In the genomic region with DNA sequence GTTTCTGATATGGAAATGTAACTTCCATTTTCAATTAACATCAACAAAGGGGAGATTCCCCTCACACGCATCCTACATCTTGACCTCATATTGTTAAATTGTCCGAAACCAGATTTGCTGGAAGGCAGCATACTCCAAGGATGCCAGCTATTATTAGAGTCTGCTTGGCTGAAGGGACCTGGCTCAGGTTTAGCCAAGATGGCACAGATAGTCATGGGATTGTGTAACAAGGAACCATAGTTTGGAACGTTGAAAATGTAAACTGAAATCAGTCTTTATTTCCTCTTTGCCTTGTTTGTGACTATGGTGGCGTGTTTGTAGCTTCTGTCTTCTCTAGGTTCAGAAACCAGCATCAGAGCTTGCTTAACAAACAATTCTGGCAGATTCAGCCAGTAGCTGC, we compare ENCODE assay signal across 16 cellular contexts. TPM values are rescaled to one million over a fixed set of nuclear protein-coding genes. Genes with fewer than 3 reads are reported as not detected.
DNase-seq lines count a peak whose midpoint lies in the region; ATAC-seq, FAIRE-seq and TF ChIP-seq lines count a peak whose summit lies in the region.
"Had no signal": no experiment of that assay in that cellular context is flagged by ENCODE, and none has a peak within 500 bp of the region (broad histone marks: within the 10 kb centered on the region; RNA-seq: fewer than 3 reads in every experiment).

No MANE protein-coding gene starts in this region.

- no peak overlapping the region for H3K4me3 Mint-ChIP-seq in MCF 10A (ENCODE audit: unreplicated experiment)
- H3K4me3 Mint-ChIP-seq in T-cell = peak overlapping the region; percentile 47 to 66 (median 48)

- H3K36me3 Mint-ChIP-seq in MCF 10A (ENCODE audit: insufficient read depth, unreplicated experiment) (peaks cover 6% of the 10 kb centered on the region), T-cell (no peaks in the 10 kb centered on the region)
- H3K36me3 Mint-ChIP-seq: naive B cell had no signal

- H3K27me3 Mint-ChIP-seq in MCF 10A (ENCODE audit: insufficient read depth, unreplicated experiment) (no peaks in the 10 kb centered on the region), T-cell (no peaks in the 10 kb centered on the region)

- H3K27ac Mint-ChIP-seq in MCF 10A (ENCODE audit: low read depth, unreplicated experiment) (no peak overlapping the region), T-cell (peak overlapping the region; percentile 88 to 89)
- H3K27ac Mint-ChIP-seq: naive B cell had no signal

- peaks cover 22% of the 10 kb centered on the region for H3K27me3 ChIP-seq in upper lobe of right lung

- FAIRE-seq in D721Med (lab: Jason Lieb, UNC) = no peak
- FAIRE-seq: keratinocyte, RCC 7860, TTC549 had no signal

- H3K9me3 Mint-ChIP-seq in MCF 10A (ENCODE audit: unreplicated experiment) (no peaks in the 10 kb centered on the region), T-cell (no peaks in the 10 kb centered on the region)
- H3K9me3 Mint-ChIP-seq: naive B cell had no signal

- POLR2A ChIA-PET in MCF 10A (lab: Yijun Ruan, JAX) (no interaction called here), T-cell (lab: Charles Lee) (no interaction called here)

- intact Hi-C loops in MCF 10A (cut with micrococcal nuclease) = no loop called here
- intact Hi-C loops in upper lobe of right lung (cut with DNase I) = no loop called here

- in situ Hi-C loops in T47D (cut with HindIII; ENCODE audit: low pct_unique_long_range_greater_than_20kb, low sequenced_read_pairs) = no loop called here

- H3K36me3 ChIP-seq in upper lobe of right lung = no peaks in the 10 kb centered on the region

- CTCF ChIA-PET in MCF 10A (lab: Yijun Ruan, JAX) (interaction anchor here (0.5 kb wide), 1 partner anchor 133 kb away, joined by 3 read pairs; no protein-coding TSS in a partner anchor), T-cell (lab: Charles Lee) (interaction anchor here (0.5 to 1.5 kb wide), 6 partner anchors 11 to 389 kb away, joined by 3 to 5 read pairs (median 4); no protein-coding TSS in a partner anchor)

- TF ChIP-seq CTCF in MCF 10A (IDR thresholded peaks at IDR 0.05; ENCODE audit: unreplicated experiment) (no peak), upper lobe of right lung (IDR thresholded peaks at IDR 0.05) (no peak), D721Med (IDR thresholded peaks at IDR 0.05; ENCODE audit: insufficient read depth, missing control alignments) (no peak)

- DNase-seq in T47D (ENCODE audit: low read depth in 1 of 2, low spot score in 1 of 2) = peak; percentile 58 to 98
- DNase-seq in MCF 10A (ENCODE audit: unreplicated experiment) = no peak
- no peak for DNase-seq in T-cell
- peak; percentile 88 for DNase-seq in fibroblast of gingiva (ENCODE audit: low read depth)
- DNase-seq in upper lobe of right lung = no peak
- DNase-seq in D721Med (ENCODE audit: insufficient read length, low spot score) = no peak
- DNase-seq: foreskin fibroblast, GDM1, Kasumi-1, naive B cell had no signal

- peak overlapping the region; percentile 3 for H3K27ac ChIP-seq in upper lobe of right lung

- no peak overlapping the region for H3K4me3 ChIP-seq in upper lobe of right lung
- H3K4me3 ChIP-seq: smooth muscle cell had no signal

- no TSS peak for BruUV-seq in MCF 10A (replicated peaks; lab: Mats Ljungman, UMichigan)

- no peaks in the 10 kb centered on the region for H3K9me3 ChIP-seq in upper lobe of right lung

- H3K4me1 ChIP-seq in upper lobe of right lung = peaks cover 9% of the 10 kb centered on the region

- ATAC-seq in T-cell (replicated peaks in 1 of 4) = no peak
- peak; percentile 46 for ATAC-seq in upper lobe of right lung
- no peak for ATAC-seq in HG03571 (IDR thresholded peaks at IDR 0.05; ENCODE audit: unreplicated experiment)
- no peak for ATAC-seq in GM21423 (IDR thresholded peaks at IDR 0.05; ENCODE audit: unreplicated experiment)

- H3K4me1 Mint-ChIP-seq in MCF 10A (ENCODE audit: insufficient read depth, unreplicated experiment) (no peaks in the 10 kb centered on the region), T-cell (peaks cover 61 to 77% (median 66%) of the 10 kb centered on the region in 3 donors)

RNA-seq across cellular contexts. Expression of gene ARSG, which starts 5.9 kb away (rescaled TPM):
- total RNA-seq in MCF 10A (2022) (5.0 and 5.9 TPM in 2 replicates), T-cell (10 to 100 TPM; 14.5 to 22.9 (median 17.8) TPM), upper lobe of right lung (4.8 TPM)

RNA-seq across cellular contexts. Expression of gene SLC16A6, which starts 6.2 kb away (rescaled TPM):
- total RNA-seq in MCF 10A (2022) = 1.4 and 1.6 TPM in 2 replicates
- 10 to 100 TPM in 1 of 5 donors, 1 to 10 TPM in 4; 4.4 to 10.5 (median 7.0) TPM for total RNA-seq in T-cell
- 7.5 TPM for total RNA-seq in upper lobe of right lung

RNA-seq across cellular contexts. Expression of gene AMZ2, which starts 49.3 kb away (rescaled TPM):
- total RNA-seq in MCF 10A (2022) (127 and 147 TPM in 2 replicates), T-cell (10 to 100 TPM; 50.9 to 81.8 (median 60.5) TPM), upper lobe of right lung (50.5 TPM)

Comparison
In these comparisons a context has a peak if more than half of its experiments do, and no peak if none do; other contexts are left out.
1. DNase-seq: peak in T47D (2 of 2) and fibroblast of gingiva (single experiment); none in MCF 10A (single experiment), T-cell (0 of 34), upper lobe of right lung (single experiment) and D721Med (single experiment).